In the genomic region with DNA sequence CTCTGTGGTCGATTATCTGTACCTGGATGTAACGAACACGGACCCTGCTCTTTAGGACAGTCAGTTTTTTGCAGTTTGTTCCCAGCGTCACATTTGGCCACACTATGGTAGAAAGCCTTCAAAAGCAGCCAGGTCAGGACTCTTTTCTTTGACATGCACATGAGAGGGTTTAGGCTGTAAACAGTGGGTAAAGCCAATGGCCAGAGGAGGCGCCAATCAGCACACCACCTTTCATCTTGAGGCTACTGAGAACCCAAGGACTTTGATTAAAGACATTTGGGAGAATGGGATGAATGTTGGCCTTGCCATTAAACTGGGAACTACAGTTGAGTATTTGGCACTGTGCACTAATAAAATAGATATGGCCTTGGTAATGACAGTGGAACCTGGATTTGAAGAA, we compare ENCODE assay signal across 20 cellular contexts.
"Had no signal": no experiment of that assay in that cellular context is flagged by ENCODE, and none has a peak within 500 bp of the region (broad histone marks: within the 10 kb centered on the region; RNA-seq: fewer than 3 reads in every experiment).

No MANE protein-coding gene starts in this region.

- H3K4me1 ChIP-seq: body of pancreas, foreskin keratinocyte, psoas muscle, transverse colon, vagina had no signal

- H3K4me3 ChIP-seq: body of pancreas, mucosa of descending colon, ovary, psoas muscle, skin epidermis, transverse colon, vagina had no signal

- H3K9me3 ChIP-seq: body of pancreas, ovary, psoas muscle, transverse colon, vagina had no signal

- ATAC-seq: activated CD8-positive, alpha-beta T cell treated with anti-CD3 and anti-CD28 coated beads, Interleukin-2, amount 10 ng/mL, durations not matched to agents 7 days and 5 days; body of pancreas; foreskin keratinocyte; mucosa of descending colon; naive thymus-derived CD4-positive, alpha-beta T cell; psoas muscle; right cardiac atrium had no signal

- H3K27me3 ChIP-seq: body of pancreas, foreskin keratinocyte, transverse colon, vagina had no signal

- DNase-seq: activated CD4-positive, alpha-beta T cell treated with anti-CD3 and anti-CD28 coated beads, Interleukin-2, amount 10 ng/mL, durations not matched to agents 7 days and 5 days; activated CD4-positive, CD25-positive, alpha-beta regulatory T cell; activated CD8-positive, alpha-beta T cell treated with anti-CD3 and anti-CD28 coated beads, Interleukin-2, amount 10 ng/mL, durations not matched to agents 7 days and 5 days; activated naive CD4-positive, alpha-beta T cell treated with Interleukin-2 at 50 U/mL for 16 hours; activated naive CD8-positive, alpha-beta T cell treated with anti-CD3 and anti-CD28 coated beads, Interleukin-2, amount 10 ng/mL, durations not matched to agents 7 days and 5 days; activated T-cell treated with anti-CD3 and anti-CD28 coated beads, Interleukin-2, amount 50 U/mL, for 24 hours; body of pancreas; foreskin keratinocyte; glutamatergic neuron; hypothalamus; mucosa of descending colon; naive thymus-derived CD4-positive, alpha-beta T cell; ovary; psoas muscle; stimulated activated CD4-positive, alpha-beta T cell treated with anti-CD3 and anti-CD28 coated beads, Interleukin-15, amount 100 ng/mL, for 24 hours; stimulated activated CD4-positive, alpha-beta T cell treated with anti-CD3 and anti-CD28 coated beads, Interleukin-2, amount 100 ng/mL, for 48 hours; transverse colon had no signal

- H3K27ac ChIP-seq: body of pancreas, foreskin keratinocyte, ovary, psoas muscle, skin epidermis, transverse colon, vagina had no signal

- H3K36me3 ChIP-seq: ovary, transverse colon, vagina had no signal
